1 cellular context compared by ENCODE assay signal in genomic region chr18:7366597-7366996, GRCh38.
TF ChIP-seq lines count a peak whose summit lies in the region.

No MANE protein-coding gene starts in this region.

TF ChIP-seq in HepG2, 621 proteins besides CTCF, POLR2A, EP300 and RAD21 (continued from another document):
- TF ChIP-seq ZNF318 (CRISPR knock-in tag; IDR thresholded peaks at IDR 0.05) (no peak), ZMAT3 (CRISPR knock-in tag; conservative IDR thresholded peaks at IDR 0.05) (no peak), SIN3B (IDR thresholded peaks at IDR 0.05; ENCODE audit: low read length) (no peak), ZNF224 (CRISPR knock-in tag; IDR thresholded peaks at IDR 0.05) (no peak), ZNF768 (CRISPR knock-in tag; IDR thresholded peaks at IDR 0.05) (no peak)
